ENCODE assay signal across 31 cellular contexts in genomic region chr3:88668180-88668579, GRCh38.
"Had no signal": no experiment of that assay in that cellular context is flagged by ENCODE, and none has a peak within 500 bp of the region (broad histone marks: within the 10 kb centered on the region; RNA-seq: fewer than 3 reads in every experiment).

No MANE protein-coding gene starts in this region.

- H3K36me3 Mint-ChIP-seq: activated CD4-positive, alpha-beta memory T cell treated with anti-CD3 and anti-CD28 coated beads for 36 hours; activated CD8-positive, alpha-beta memory T cell treated with anti-CD3 and anti-CD28 coated beads, Interleukin-2, amount 10 ng/mL, durations not matched to agents 7 days and 5 days; activated naive CD4-positive, alpha-beta T cell treated with anti-CD3 and anti-CD28 coated beads, Interleukin-2, amount 10 ng/mL, durations not matched to agents 7 days and 5 days; activated naive CD4-positive, alpha-beta T cell treated with anti-CD3 and anti-CD28 coated beads, Interleukin-2, amount 50 U/mL, for 72 hours; activated naive CD8-positive, alpha-beta T cell treated with anti-CD3 and anti-CD28 coated beads, Interleukin-2, amount 10 ng/mL, durations not matched to agents 7 days and 5 days had no signal

- H3K36me3 ChIP-seq: brain microvascular endothelial cell, WERI-Rb-1 had no signal

- H3K4me3 Mint-ChIP-seq: activated CD4-positive, alpha-beta memory T cell treated with anti-CD3 and anti-CD28 coated beads for 36 hours; activated CD4-positive, alpha-beta T cell treated with anti-CD3 and anti-CD28 coated beads for 36 hours; activated CD4-positive, alpha-beta T cell treated with anti-CD3 and anti-CD28 coated beads, Interleukin-2, amount 10 ng/mL, durations not matched to agents 24 days and 14 days; activated CD8-positive, alpha-beta memory T cell treated with anti-CD3 and anti-CD28 coated beads, Interleukin-2, amount 10 ng/mL, durations not matched to agents 7 days and 5 days; activated CD8-positive, alpha-beta T cell treated with anti-CD3 and anti-CD28 coated beads, Interleukin-2, amount 10 ng/mL, durations not matched to agents 7 days and 5 days; activated naive CD4-positive, alpha-beta T cell treated with anti-CD3 and anti-CD28 coated beads, Interleukin-2, amount 10 ng/mL, durations not matched to agents 7 days and 5 days; activated naive CD8-positive, alpha-beta T cell treated with anti-CD3 and anti-CD28 coated beads, Interleukin-2, amount 10 ng/mL, durations not matched to agents 7 days and 5 days; activated T-helper 1 cell treated with anti-CD3 and anti-CD28 coated beads, Interleukin-12 subunit alpha, Interleukin-12 subunit beta, Interleukin-2, Interleukin-4 antibody, amounts not matched to agents 30 ng/mL and 10 ng/mL and 1 ng/mL, durations not matched to agents 14 hours and 24 hours and 36 hours; central memory CD8-positive, alpha-beta T cell; dendritic cell treated with granulocyte-macrophage colony-stimulating factor and Interleukin-4, amounts not matched to agents 40 ng/mL and 50 ng/mL, for 4 days; endodermal cell; T-helper 17 cell; T-helper 2 cell treated with Interferon-gamma antibody and Interleukin-4, amounts not matched to agents 5 μg/mL and 100 μg/mL, for 36 hours had no signal

- H3K27ac Mint-ChIP-seq: activated CD4-positive, alpha-beta memory T cell treated with anti-CD3 and anti-CD28 coated beads for 36 hours; activated CD4-positive, alpha-beta T cell treated with anti-CD3 and anti-CD28 coated beads for 36 hours; activated CD4-positive, alpha-beta T cell treated with anti-CD3 and anti-CD28 coated beads, Interleukin-2, amount 10 ng/mL, durations not matched to agents 24 days and 14 days; activated CD8-positive, alpha-beta memory T cell treated with anti-CD3 and anti-CD28 coated beads, Interleukin-2, amount 10 ng/mL, durations not matched to agents 7 days and 5 days; activated CD8-positive, alpha-beta T cell treated with anti-CD3 and anti-CD28 coated beads, Interleukin-2, amount 10 ng/mL, durations not matched to agents 7 days and 5 days; activated naive CD4-positive, alpha-beta T cell treated with anti-CD3 and anti-CD28 coated beads, Interleukin-2, amount 10 ng/mL, durations not matched to agents 7 days and 5 days; activated naive CD4-positive, alpha-beta T cell treated with anti-CD3 and anti-CD28 coated beads, Interleukin-2, amount 50 U/mL, for 72 hours; activated naive CD8-positive, alpha-beta T cell treated with anti-CD3 and anti-CD28 coated beads, Interleukin-2, amount 10 ng/mL, durations not matched to agents 7 days and 5 days; activated T-helper 1 cell treated with anti-CD3 and anti-CD28 coated beads, Interleukin-12 subunit alpha, Interleukin-12 subunit beta, Interleukin-2, Interleukin-4 antibody, amounts not matched to agents 30 ng/mL and 10 ng/mL and 1 ng/mL, durations not matched to agents 14 hours and 24 hours and 36 hours; activated T-helper 2 cell treated with anti-CD3 and anti-CD28 coated beads, Interferon-gamma antibody, Interleukin-2, Interleukin-4, amounts not matched to agents 10 μg/mL and 5 μg/mL and 100 μg/mL, durations not matched to agents 14 hours and 24 hours and 36 hours; dendritic cell treated with granulocyte-macrophage colony-stimulating factor and Interleukin-4, amounts not matched to agents 40 ng/mL and 50 ng/mL, for 4 days; endodermal cell; T-helper 17 cell; T-helper 2 cell treated with Interferon-gamma antibody and Interleukin-4, amounts not matched to agents 5 μg/mL and 100 μg/mL, for 36 hours had no signal

- DNase-seq: activated CD4-positive, alpha-beta memory T cell treated with anti-CD3 and anti-CD28 coated beads for 36 hours; activated CD4-positive, alpha-beta T cell treated with anti-CD3 and anti-CD28 coated beads for 36 hours; activated CD4-positive, alpha-beta T cell treated with anti-CD3 and anti-CD28 coated beads, Interleukin-2, amount 10 ng/mL, durations not matched to agents 24 days and 14 days; activated CD4-positive, CD25-positive, alpha-beta regulatory T cell; activated CD4-positive, CD25-positive, alpha-beta regulatory T cell treated with anti-CD3 and anti-CD28 coated beads, Interleukin-2, amount 50 U/mL, for 72 hours; activated CD8-positive, alpha-beta memory T cell treated with anti-CD3 and anti-CD28 coated beads, Interleukin-2, amount 10 ng/mL, durations not matched to agents 7 days and 5 days; activated CD8-positive, alpha-beta memory T cell treated with anti-CD3 and anti-CD28 coated beads, Interleukin-2, amount 50 U/mL, for 4 hours; activated CD8-positive, alpha-beta T cell treated with anti-CD3 and anti-CD28 coated beads, Interleukin-2, amount 10 ng/mL, durations not matched to agents 7 days and 5 days; activated effector memory CD4-positive, alpha-beta T cell treated with anti-CD3 and anti-CD28 coated beads, Interleukin-2, amount 50 U/mL, for 16 hours; activated naive CD4-positive, alpha-beta T cell treated with anti-CD3 and anti-CD28 coated beads, Interleukin-2, amount 10 ng/mL, durations not matched to agents 7 days and 5 days; activated naive CD8-positive, alpha-beta T cell treated with anti-CD3 and anti-CD28 coated beads, Interleukin-2, amount 10 ng/mL, durations not matched to agents 7 days and 5 days; activated T-cell treated with anti-CD3 and anti-CD28 coated beads, Interleukin-2, amount 50 U/mL, for 1 hour; activated T-cell treated with anti-CD3 and anti-CD28 coated beads, Interleukin-2, amount 50 U/mL, for 48 hours; brain microvascular endothelial cell; dorsolateral prefrontal cortex; effector memory CD4-positive, alpha-beta T cell; endodermal cell; foreskin fibroblast; head of caudate nucleus; T-helper 1 cell; T-helper 17 cell; T1000; WERI-Rb-1 had no signal

- H3K27me3 Mint-ChIP-seq: activated CD4-positive, alpha-beta memory T cell treated with anti-CD3 and anti-CD28 coated beads for 36 hours; activated CD4-positive, alpha-beta T cell treated with anti-CD3 and anti-CD28 coated beads for 36 hours; activated CD4-positive, alpha-beta T cell treated with anti-CD3 and anti-CD28 coated beads, Interleukin-2, amount 10 ng/mL, durations not matched to agents 24 days and 14 days; activated CD8-positive, alpha-beta memory T cell treated with anti-CD3 and anti-CD28 coated beads, Interleukin-2, amount 10 ng/mL, durations not matched to agents 7 days and 5 days; activated naive CD4-positive, alpha-beta T cell treated with anti-CD3 and anti-CD28 coated beads, Interleukin-2, amount 10 ng/mL, durations not matched to agents 7 days and 5 days; activated naive CD8-positive, alpha-beta T cell treated with anti-CD3 and anti-CD28 coated beads, Interleukin-2, amount 10 ng/mL, durations not matched to agents 7 days and 5 days; central memory CD8-positive, alpha-beta T cell; dendritic cell treated with granulocyte-macrophage colony-stimulating factor and Interleukin-4, amounts not matched to agents 40 ng/mL and 50 ng/mL, for 4 days; T-helper 17 cell had no signal

- H3K27ac ChIP-seq: brain microvascular endothelial cell, coronary artery, dorsolateral prefrontal cortex, WERI-Rb-1 had no signal

- H3K27me3 ChIP-seq: brain microvascular endothelial cell, dorsolateral prefrontal cortex had no signal

- H3K4me1 Mint-ChIP-seq: activated CD4-positive, alpha-beta T cell treated with anti-CD3 and anti-CD28 coated beads for 36 hours; activated CD4-positive, alpha-beta T cell treated with anti-CD3 and anti-CD28 coated beads, Interleukin-2, amount 10 ng/mL, durations not matched to agents 24 days and 14 days; activated CD8-positive, alpha-beta memory T cell treated with anti-CD3 and anti-CD28 coated beads, Interleukin-2, amount 10 ng/mL, durations not matched to agents 7 days and 5 days; activated naive CD4-positive, alpha-beta T cell treated with anti-CD3 and anti-CD28 coated beads, Interleukin-2, amount 10 ng/mL, durations not matched to agents 7 days and 5 days; activated naive CD8-positive, alpha-beta T cell treated with anti-CD3 and anti-CD28 coated beads, Interleukin-2, amount 10 ng/mL, durations not matched to agents 7 days and 5 days; central memory CD8-positive, alpha-beta T cell; endodermal cell; T-helper 17 cell had no signal

- H3K9me3 Mint-ChIP-seq: activated CD4-positive, alpha-beta memory T cell treated with anti-CD3 and anti-CD28 coated beads for 36 hours; activated CD4-positive, alpha-beta T cell treated with anti-CD3 and anti-CD28 coated beads, Interleukin-2, amount 10 ng/mL, durations not matched to agents 24 days and 14 days; activated T-helper 1 cell treated with anti-CD3 and anti-CD28 coated beads, Interleukin-12 subunit alpha, Interleukin-12 subunit beta, Interleukin-2, Interleukin-4 antibody, amounts not matched to agents 30 ng/mL and 10 ng/mL and 1 ng/mL, durations not matched to agents 14 hours and 24 hours and 36 hours; endodermal cell had no signal

- ATAC-seq: activated CD4-positive, alpha-beta T cell treated with anti-CD3 and anti-CD28 coated beads for 36 hours; activated CD8-positive, alpha-beta memory T cell treated with anti-CD3 and anti-CD28 coated beads, Interleukin-2, amount 10 ng/mL, durations not matched to agents 7 days and 5 days; activated CD8-positive, alpha-beta T cell treated with anti-CD3 and anti-CD28 coated beads, Interleukin-2, amount 10 ng/mL, durations not matched to agents 7 days and 5 days; activated naive CD4-positive, alpha-beta T cell treated with anti-CD3 and anti-CD28 coated beads, Interleukin-2, amount 50 U/mL, for 72 hours; esophagus mucosa; T-helper 17 cell had no signal

- H3K4me3 ChIP-seq: coronary artery, dorsolateral prefrontal cortex had no signal
